8 cellular contexts compared by ENCODE assay signal in genomic region chr2:219498280-219499057, GRCh38. TPM values are rescaled to one million over a fixed set of nuclear protein-coding genes. Genes with fewer than 3 reads are reported as not detected.
DNase-seq lines count a peak whose midpoint lies in the region; ATAC-seq and TF ChIP-seq lines count a peak whose summit lies in the region.

Gene GMPPA, plus strand, starts transcription at chr2:219498891. Its CDS starts 1,085 bp downstream, at chr2:219499976.

- peak; percentile 94 for TF ChIP-seq POLR2A in GM19099 (IDR thresholded peaks at IDR 0.05; ENCODE audit: extremely low read depth, insufficient read length, low read depth)

- peak; percentile 94 for ATAC-seq in HG03432 (IDR thresholded peaks at IDR 0.05; ENCODE audit: unreplicated experiment)

- peak; percentile 96 for DNase-seq in AG20443 (ENCODE audit: low spot score)
- DNase-seq in NCI-H510A (lab: John Stamatoyannopoulos, UW), result peak; percentile 95
- DNase-seq in activated CD4-positive, alpha-beta T cell treated with anti-CD3 and anti-CD28 coated beads for 1 hour, result peak; percentile 83
- DNase-seq in cerebellum (ENCODE audit: low spot score), result peak; percentile 94
- peak; percentile 99 for DNase-seq in islet precursor cell
- DNase-seq in stimulated activated CD4-positive, alpha-beta T cell treated with anti-CD3 and anti-CD28 coated beads, Interleukin-12 subunit alpha, Interleukin-12 subunit beta, amount 100 ng/mL, for 48 hours (ENCODE audit: low read depth in 2 of 3, low spot score in 1 of 3), result peak; percentile 88 to 92 (median 90)

RNA-seq across cellular contexts. Expression of gene GMPPA, which starts in this region (rescaled TPM):
- total RNA-seq in cerebellum, result 6.8 TPM

Comparison
In these comparisons a context has a peak if more than half of its experiments do, and no peak if none do; other contexts are left out.
1. Peak in every context shown above with its lines: DNase-seq and ATAC-seq.